11 cellular contexts compared by ENCODE assay signal in genomic region chr9:129994947-129995346, GRCh38. TPM values are rescaled to one million over a fixed set of nuclear protein-coding genes. Genes with fewer than 3 reads are reported as not detected.
DNase-seq lines count a peak whose midpoint lies in the region; FAIRE-seq and TF ChIP-seq lines count a peak whose summit lies in the region.
"Had no signal": no experiment of that assay in that cellular context is flagged by ENCODE, and none has a peak within 500 bp of the region (broad histone marks: within the 10 kb centered on the region; RNA-seq: fewer than 3 reads in every experiment).

No MANE protein-coding gene starts in this region.

- H3F3A ChIP-seq in PC-9 (ENCODE audit: insufficient read depth, low read depth): peaks cover 6% of the 10 kb centered on the region

- H2AFZ ChIP-seq in PC-9: no peak overlapping the region

- H3K36me3 ChIP-seq in PC-9 (ENCODE audit: low read depth) (no peaks in the 10 kb centered on the region), duodenal mucosa (ENCODE audit: control insufficient read depth in 1 of 2, insufficient read depth in 2 of 2, low read length in 2 of 2) (no peaks in the 10 kb centered on the region)

- FAIRE-seq in urothelium cell line (lab: Jason Lieb, UNC): no peak

- intact Hi-C loops in CD14-positive monocyte (cut with micrococcal nuclease): loop anchor here (5.0 to 10.0 kb wide), 4 partner anchors 33 to 108 kb away; no protein-coding TSS in a partner anchor
- intact Hi-C loops in PC-9 (cut with micrococcal nuclease; ENCODE audit: unreplicated experiment): loop anchor here (5.0 kb wide), 2 partner anchors 47 to 108 kb away; partner anchors contain the start of gene FNBP1

- H3K9me3 Mint-ChIP-seq in CD14-positive monocyte: no peaks in the 10 kb centered on the region
- H3K9me3 Mint-ChIP-seq in progenitor cell of endocrine pancreas (ENCODE audit: low read depth): no peaks in the 10 kb centered on the region

- no TSS peak for BruUV-seq in PC-9 (replicated peaks; lab: Mats Ljungman, UMichigan)

- H3K27me3 Mint-ChIP-seq in CD14-positive monocyte (ENCODE audit: low read depth in 3 of 3): no peaks in the 10 kb centered on the region
- H3K27me3 Mint-ChIP-seq in progenitor cell of endocrine pancreas: no peaks in the 10 kb centered on the region

- TF ChIP-seq CTCF in CD14-positive monocyte (IDR thresholded peaks at IDR 0.05): no peak
- TF ChIP-seq CTCF in PC-9 (conservative IDR thresholded peaks at IDR 0.05): no peak
- TF ChIP-seq CTCF in progenitor cell of endocrine pancreas (IDR thresholded peaks at IDR 0.05; ENCODE audit: unreplicated experiment): no peak

- H4K20me1 ChIP-seq in PC-9 (ENCODE audit: insufficient read depth): no peaks in the 10 kb centered on the region

- H3K36me3 Mint-ChIP-seq in CD14-positive monocyte (peaks cover 28 to 42% of the 10 kb centered on the region in 2 donors), progenitor cell of endocrine pancreas (ENCODE audit: insufficient read depth) (peaks cover 5% of the 10 kb centered on the region)

- H3K79me2 ChIP-seq in PC-9 (ENCODE audit: low read depth): peaks cover under 1% of the 10 kb centered on the region; the same call in 1 of the 2 replicates

- H3K27ac ChIP-seq in PC-9 (0 out of 2 replicates have a peak overlapping the region, but pooled peaks have one; percentile 30), duodenal mucosa (ENCODE audit: low read depth, low read length) (peak overlapping the region; percentile 58)
- H3K27ac ChIP-seq: C4-2B, KMS-11 had no signal

- H3K9me3 ChIP-seq in PC-9 (ENCODE audit: insufficient read depth, low read depth) (no peaks in the 10 kb centered on the region), duodenal mucosa (ENCODE audit: control insufficient read depth in 1 of 2, low read length in 2 of 2) (no peaks in the 10 kb centered on the region)

- H3K9ac ChIP-seq in duodenal mucosa (ENCODE audit: low read depth in 1 of 2, low read length in 2 of 2): no peak overlapping the region
- H3K9ac ChIP-seq: KMS-11 had no signal

- H3K27me3 ChIP-seq in PC-9 (ENCODE audit: insufficient read depth, low read depth): no peaks in the 10 kb centered on the region
- peaks cover 0 to 6% of the 10 kb centered on the region in 2 donors for H3K27me3 ChIP-seq in duodenal mucosa (ENCODE audit: control insufficient read depth in 1 of 2, insufficient read depth in 2 of 2, low read length in 2 of 2)

- no peak overlapping the region for H3K4me2 ChIP-seq in PC-9
- H3K4me2 ChIP-seq: KMS-11 had no signal

- H3K4me3 ChIP-seq in PC-9 (no peak overlapping the region), duodenal mucosa (ENCODE audit: low read depth in 1 of 2, low read length in 2 of 2) (no peak overlapping the region)

- DNase-seq in CD14-positive monocyte (ENCODE audit: low spot score) (no peak), PC-9 (no peak), progenitor cell of endocrine pancreas (ENCODE audit: low spot score, unreplicated experiment) (no peak), NCI-H510A (lab: John Stamatoyannopoulos, UW) (no peak), NCI-H2029 (lab: John Stamatoyannopoulos, UW) (no peak), urothelium cell line (ENCODE audit: low spot score) (no peak), AML-193 (lab: John Stamatoyannopoulos, UW) (no peak)
- DNase-seq: NCI-H2227 treated with DMSO at 0.1 percent for 48 hours had no signal

- H3K4me1 Mint-ChIP-seq in CD14-positive monocyte (peaks cover 53% of the 10 kb centered on the region), progenitor cell of endocrine pancreas (ENCODE audit: low read depth) (peaks cover 8% of the 10 kb centered on the region)

- no peaks in the 10 kb centered on the region for H3K9me2 ChIP-seq in PC-9 (ENCODE audit: insufficient read depth)

- H3K4me3 Mint-ChIP-seq in CD14-positive monocyte (no peak overlapping the region), progenitor cell of endocrine pancreas (ENCODE audit: low read depth) (no peak overlapping the region)

- peaks cover 40% of the 10 kb centered on the region for H3K4me1 ChIP-seq in PC-9 (replicated peaks; ENCODE audit: insufficient read depth)
- peaks cover 14 to 18% of the 10 kb centered on the region in 2 donors for H3K4me1 ChIP-seq in duodenal mucosa (ENCODE audit: control insufficient read depth in 1 of 2, insufficient read depth in 2 of 2, low read length in 2 of 2)

- CTCF ChIA-PET in PC-9 (lab: Charles Lee): no interaction called here

- POLR2A ChIA-PET in PC-9 (lab: Charles Lee; ENCODE audit: unreplicated experiment): interaction anchor here (0.6 kb wide), 1 partner anchor 46 kb away, joined by 5 read pairs; no protein-coding TSS in a partner anchor

- peak overlapping the region; percentile 99 to 100 (median 99) for H3K27ac Mint-ChIP-seq in CD14-positive monocyte
- H3K27ac Mint-ChIP-seq in progenitor cell of endocrine pancreas: peak overlapping the region; percentile 13

RNA-seq across cellular contexts. Expression of gene FNBP1, which starts 48.0 kb away (rescaled TPM):
- 10 to 100 TPM; 51.4 to 60.7 TPM for polyA plus RNA-seq in CD14-positive monocyte
- total RNA-seq in PC-9 (2021): 68.2 and 80.7 TPM in 2 replicates
- total RNA-seq in progenitor cell of endocrine pancreas: 38.9 and 44.1 TPM in 2 replicates

RNA-seq across cellular contexts. Expression of gene GPR107, which starts 58.8 kb away (rescaled TPM):
- polyA plus RNA-seq in CD14-positive monocyte: 1 to 10 TPM; 6.0 TPM
- total RNA-seq in PC-9 (2021): 66.4 and 77.4 TPM in 2 replicates
- 46.7 and 48.7 TPM in 2 replicates for total RNA-seq in progenitor cell of endocrine pancreas
